ENCODE assay signal across 1 cellular context in genomic region chr1:173474097-173474779, GRCh38.
A peak's percentile ranks its signal among the peaks of the same experiment; 100 is the strongest.
TF ChIP-seq lines count a peak whose summit lies in the region.

No MANE protein-coding gene starts in this region.

TF ChIP-seq in K562, 482 proteins besides CTCF, POLR2A, EP300 and RAD21 (continued from another document and continues in another):
- TF ChIP-seq CTBP1 (IDR thresholded peaks at IDR 0.05; ENCODE audit: borderline replicate concordance) (no peak), ZNF134 (CRISPR knock-in tag; conservative IDR thresholded peaks at IDR 0.05) (peak; percentile 59), ZNF740 (CRISPR knock-in tag; IDR thresholded peaks at IDR 0.05) (no peak), ZNF740 (tag; IDR thresholded peaks at IDR 0.05) (peak in 1 of 2 experiments; percentile 94; a peak in 2 of 4 replicates), ZBTB9 (CRISPR knock-in tag; IDR thresholded peaks at IDR 0.05) (peak; percentile 91), ZBTB34 (CRISPR knock-in tag; IDR thresholded peaks at IDR 0.05) (no peak), ZNF766 (CRISPR knock-in tag; conservative IDR thresholded peaks at IDR 0.05) (peak; percentile 90), ETS2 (tag; IDR thresholded peaks at IDR 0.05; ENCODE audit: borderline replicate concordance, poor library complexity, severe bottlenecking) (no peak), CHD4 (IDR thresholded peaks at IDR 0.05; ENCODE audit: insufficient read depth, insufficient replicate concordance, low read depth, low read length, poor library complexity, severe bottlenecking) (no peak), MBD1 (CRISPR knock-in tag; IDR thresholded peaks at IDR 0.05) (no peak), ZNF282 (CRISPR knock-in tag; IDR thresholded peaks at IDR 0.05) (no peak), GTF2B (IDR thresholded peaks at IDR 0.05; ENCODE audit: extremely low read depth, insufficient read length) (no peak), KLF6 (CRISPR knock-in tag; IDR thresholded peaks at IDR 0.05; ENCODE audit: borderline replicate concordance) (peak; percentile 83; the same call in 1 of the 2 replicates), ZNF512 (tag; IDR thresholded peaks at IDR 0.05) (no peak), ZBTB1 (CRISPR knock-in tag; IDR thresholded peaks at IDR 0.05; ENCODE audit: borderline replicate concordance, low read depth) (no peak), MITF (IDR thresholded peaks at IDR 0.05) (no peak), ZNF75A (CRISPR knock-in tag; IDR thresholded peaks at IDR 0.05) (0 out of 2 replicates have a peak, but pooled peaks have one; percentile 35), ZNF699 (CRISPR knock-in tag; IDR thresholded peaks at IDR 0.05; ENCODE audit: insufficient replicate concordance) (no peak), BCOR (IDR thresholded peaks at IDR 0.05) (no peak), XRCC3 (IDR thresholded peaks at IDR 0.05) (no peak), ZNF589 (CRISPR knock-in tag; IDR thresholded peaks at IDR 0.05; ENCODE audit: low read depth) (peak; percentile 83), YBX1 (IDR thresholded peaks at IDR 0.05) (no peak), ZNF318 (IDR thresholded peaks at IDR 0.05; ENCODE audit: borderline replicate concordance in 1 of 2, low read depth in 1 of 2) (no peak), ZNF398 (CRISPR knock-in tag; IDR thresholded peaks at IDR 0.05) (no peak; the same call in 1 of the 2 replicates), ATF6 (CRISPR knock-in tag; IDR thresholded peaks at IDR 0.05) (no peak), ZNF354B (CRISPR knock-in tag; IDR thresholded peaks at IDR 0.05) (no peak), TFAM (CRISPR knock-in tag; conservative IDR thresholded peaks at IDR 0.05) (no peak), TFE3 (CRISPR knock-in tag; IDR thresholded peaks at IDR 0.05) (no peak), ZNF324 (CRISPR knock-in tag; IDR thresholded peaks at IDR 0.05) (no peak), GATA2 (CRISPR knock-in tag; IDR thresholded peaks at IDR 0.05) (no peak)
